8 cellular contexts compared by ENCODE assay signal in the genomic region with DNA sequence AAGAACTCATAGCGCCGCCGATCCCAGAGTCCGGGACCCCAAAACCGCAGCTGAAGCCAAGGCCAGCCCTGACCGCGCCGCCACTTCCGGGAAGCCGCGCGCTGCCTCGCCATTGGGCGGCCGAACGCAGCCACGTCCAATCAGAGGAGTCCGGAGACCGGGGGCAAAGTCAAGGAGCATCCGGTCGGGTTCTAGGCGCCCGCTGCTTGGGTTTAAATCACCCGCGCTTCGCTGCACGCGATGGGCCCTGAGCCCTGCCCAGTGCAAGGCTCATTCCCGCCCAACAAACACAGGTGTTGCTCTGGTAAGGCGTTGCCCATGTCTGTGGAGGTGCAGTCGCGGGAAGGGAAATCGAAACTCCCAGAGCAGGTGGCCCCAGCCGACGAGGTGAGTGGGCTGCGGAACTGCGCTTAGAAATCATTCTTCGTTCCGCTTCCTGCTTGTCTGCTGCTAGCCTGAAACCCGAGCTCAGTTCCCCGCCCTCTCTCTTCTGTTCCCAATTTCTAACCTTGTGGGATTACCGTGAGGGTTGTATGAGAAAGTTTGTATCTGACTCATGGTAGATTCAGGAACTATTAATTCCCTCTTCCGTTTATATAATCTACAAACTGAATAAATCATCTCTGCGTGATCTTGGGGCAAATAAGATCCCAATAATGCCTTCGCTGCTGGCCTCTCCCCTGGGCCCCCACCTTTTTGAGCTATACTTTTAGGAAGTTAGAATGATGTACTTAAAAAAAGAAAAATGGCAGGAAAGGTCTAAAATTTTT. TPM values are rescaled to one million over a fixed set of nuclear protein-coding genes. Genes with fewer than 3 reads are reported as not detected.
A peak's percentile ranks its signal among the peaks of the same experiment; 100 is the strongest.
DNase-seq lines count a peak whose midpoint lies in the region; ATAC-seq lines count a peak whose summit lies in the region.

A gene (minus strand): TSS at position 96 of the 770 bp plus-strand sequence. CDS start 86 bp downstream, at position 10.

- H2BK5ac ChIP-seq in mesenchymal stem cell (ENCODE audit: low read depth, low read length, poor library complexity, severe bottlenecking): peak within 1 kb of the TSS; percentile 53

- H3K36me3 Mint-ChIP-seq in effector memory CD8-positive, alpha-beta T cell (ENCODE audit: insufficient read depth): peaks cover 21% of the 10 kb centered on the region

- H2BK120ac ChIP-seq in mesenchymal stem cell (ENCODE audit: low read depth, low read length): no peak within 1 kb of the TSS

- H3K4me3 Mint-ChIP-seq in effector memory CD8-positive, alpha-beta T cell: peak within 1 kb of the TSS; percentile 92 to 95

- H3K14ac ChIP-seq in mesenchymal stem cell (ENCODE audit: low read length in 2 of 2): peak within 1 kb of the TSS in 1 of 2 experiments; percentile 97

- H4K8ac ChIP-seq in mesenchymal stem cell (ENCODE audit: low read length): peak within 1 kb of the TSS; percentile 89

- peak; percentile 92 for DNase-seq in Caki2 (ENCODE audit: low read depth)
- DNase-seq in HUDEP-2 (lab: John Stamatoyannopoulos, UW; ENCODE audit: unreplicated experiment in 76 of 76): peak in 75 of 76 experiments; percentile 10 to 91 (median 75)
- peak; percentile 88 for DNase-seq in NOMO-1 treated with dmso at 0.1 percent for 144 hours (lab: John Stamatoyannopoulos, UW; ENCODE audit: unreplicated experiment)
- DNase-seq in activated CD8-positive, alpha-beta memory T cell treated with anti-CD3 and anti-CD28 coated beads for 48 hours (ENCODE audit: low read depth in 2 of 3, low spot score in 2 of 3): peak; percentile 71 to 80 (median 80)
- DNase-seq in effector memory CD8-positive, alpha-beta T cell: peak; percentile 78 to 80 (median 79)
- DNase-seq in mesenchymal stem cell: peak; percentile 93
- DNase-seq in stimulated activated CD8-positive, alpha-beta memory T cell treated with anti-CD3 and anti-CD28 coated beads, Interleukin-12 subunit alpha, Interleukin-12 subunit beta, amount 100 ng/mL, for 24 hours (ENCODE audit: extremely low read depth): peak; percentile 71

- WGBS in mesenchymal stem cell: under 1% methylated on average over 33 of the region's 45 CpGs

- H3K4me3 ChIP-seq in mesenchymal stem cell (ENCODE audit: insufficient read depth in 1 of 2, low read depth in 1 of 2, low read length in 2 of 2): peak within 1 kb of the TSS; percentile 82 to 84

- H3K9ac ChIP-seq in mesenchymal stem cell (ENCODE audit: low read length): peak within 1 kb of the TSS; percentile 93

- H3K9me3 ChIP-seq in mesenchymal stem cell (ENCODE audit: control insufficient read depth, low read length): no peaks in the 10 kb centered on the region

- in situ Hi-C loops in Caki2 (cut with HindIII; ENCODE audit: low pct_unique_long_range_greater_than_20kb, low sequenced_read_pairs): no loop called here

- H3K18ac ChIP-seq in mesenchymal stem cell (ENCODE audit: low read depth in 1 of 2, low read length in 2 of 2): peak within 1 kb of the TSS; percentile 61 to 97

- H3K23ac ChIP-seq in mesenchymal stem cell (ENCODE audit: low read length in 2 of 2): no peak within 1 kb of the TSS

- H4K91ac ChIP-seq in mesenchymal stem cell (ENCODE audit: low read length): peak within 1 kb of the TSS; percentile 85

- no peak within 1 kb of the TSS for H2AK5ac ChIP-seq in mesenchymal stem cell (ENCODE audit: low read length, severe bottlenecking)

- peak; percentile 82 for ATAC-seq in GM21390 (IDR thresholded peaks at IDR 0.05; ENCODE audit: unreplicated experiment)
- peak; percentile 91 for ATAC-seq in effector memory CD8-positive, alpha-beta T cell (replicated peaks)

- peak within 1 kb of the TSS in 1 of 2 experiments; percentile 92 for H2BK12ac ChIP-seq in mesenchymal stem cell (ENCODE audit: low read length in 2 of 2)

- H3K4ac ChIP-seq in mesenchymal stem cell (ENCODE audit: low read depth in 1 of 2, low read length in 2 of 2): peak within 1 kb of the TSS in 1 of 2 experiments; percentile 67

- H2AFZ ChIP-seq in mesenchymal stem cell (ENCODE audit: low read depth, low read length): peak within 1 kb of the TSS; percentile 99

- peaks cover 34 to 40% of the 10 kb centered on the region in 2 donors for H3K4me1 Mint-ChIP-seq in effector memory CD8-positive, alpha-beta T cell (ENCODE audit: low read depth in 2 of 2)

- H3K4me1 ChIP-seq in mesenchymal stem cell (ENCODE audit: control insufficient read depth, insufficient read depth, low read depth, low read length): peaks cover 11% of the 10 kb centered on the region

- peak within 1 kb of the TSS; percentile 29 for H2BK15ac ChIP-seq in mesenchymal stem cell (ENCODE audit: low read depth, poor library complexity, severe bottlenecking)

- peak within 1 kb of the TSS; percentile 96 for H3K4me2 ChIP-seq in mesenchymal stem cell (ENCODE audit: low read length, poor library complexity, severe bottlenecking)

- peaks cover 0 to 7% of the 10 kb centered on the region in 2 experiments for H3K36me3 ChIP-seq in mesenchymal stem cell (ENCODE audit: control insufficient read depth in 1 of 2, insufficient read depth in 2 of 2, low read depth in 1 of 2, low read length in 2 of 2)

- peaks cover 12% of the 10 kb centered on the region for H3K79me1 ChIP-seq in mesenchymal stem cell (replicated peaks; ENCODE audit: low read length, poor library complexity, severe bottlenecking)

- no peaks in the 10 kb centered on the region for H3K27me3 Mint-ChIP-seq in effector memory CD8-positive, alpha-beta T cell

- H3K27ac ChIP-seq in mesenchymal stem cell (ENCODE audit: low read length, poor library complexity, severe bottlenecking): peak within 1 kb of the TSS; percentile 93

- peak within 1 kb of the TSS; percentile 95 to 96 for H3K27ac Mint-ChIP-seq in effector memory CD8-positive, alpha-beta T cell

- H3K27me3 ChIP-seq in mesenchymal stem cell (ENCODE audit: control insufficient read depth in 1 of 2, insufficient read depth in 1 of 2, low read length in 2 of 2): no peaks in the 10 kb centered on the region

- H3K9me3 Mint-ChIP-seq in effector memory CD8-positive, alpha-beta T cell: no peaks in the 10 kb centered on the region

RNA-seq across cellular contexts. Expression of the gene that starts here (rescaled TPM):
- total RNA-seq in Caki2 (2014; rRNA removed; shearing (Covaris generic); ENCODE audit: low replicate concordance): 8.1 and 9.5 TPM in 2 replicates
- polyA plus RNA-seq in mesenchymal stem cell (2013, experiment 1 of 2): 6.4 TPM
- polyA plus RNA-seq in mesenchymal stem cell (2013, experiment 2 of 2): 6.6 TPM

Comparison
In these comparisons a context has a peak if more than half of its experiments do, and no peak if none do; other contexts are left out.
1. Peak in every context shown above with its lines: DNase-seq, ATAC-seq, H3K4me3 ChIP-seq and H3K27ac ChIP-seq.